In genomic region chr18:46917108-46917807, GRCh38 we compare ENCODE assay signal across 1 cellular context.
TF ChIP-seq lines count a peak whose summit lies in the region.

KATNAL2 (plus strand) TSS chr18:46917602; CDS start chr18:46946873, 29,271 bp downstream.
PIAS2 (minus strand) TSS chr18:46917507; CDS start chr18:46917345, 162 bp downstream.

TF ChIP-seq in K562, 482 proteins besides CTCF, POLR2A, EP300 and RAD21 (continued from another document and continues in another):
- TF ChIP-seq ZNF592 (IDR thresholded peaks at IDR 0.05) (no peak), SMAD4 (CRISPR knock-in tag; conservative IDR thresholded peaks at IDR 0.05) (peak; percentile 81; the same call in 1 of the 2 replicates), THAP12 (CRISPR knock-in tag; IDR thresholded peaks at IDR 0.05) (0 out of 2 replicates have a peak, but pooled peaks have one; percentile 15), SIN3B (IDR thresholded peaks at IDR 0.05; ENCODE audit: low read depth) (0 out of 2 replicates have a peak, but pooled peaks have one; percentile 31), TAF15 (IDR thresholded peaks at IDR 0.05; ENCODE audit: low read depth, low read length) (no peak), ZBTB7A (IDR thresholded peaks at IDR 0.05; ENCODE audit: borderline replicate concordance, control insufficient read depth, low read depth, low read length) (peak; percentile 85; the same call in 1 of the 2 replicates), KAT7 (CRISPR knock-in tag; IDR thresholded peaks at IDR 0.05; ENCODE audit: borderline replicate concordance) (0 out of 2 replicates have a peak, but pooled peaks have one; percentile 32), POLR2AphosphoS5 (IDR thresholded peaks at IDR 0.05; ENCODE audit: control insufficient read depth, insufficient read depth, low read depth, low read length) (peak; percentile 46; the same call in 1 of the 2 replicates), NFXL1 (CRISPR knock-in tag; IDR thresholded peaks at IDR 0.05) (no peak), SAFB (IDR thresholded peaks at IDR 0.05; ENCODE audit: borderline replicate concordance, low read depth, low read length) (0 out of 2 replicates have a peak, but pooled peaks have one; percentile 20), CTBP1 (IDR thresholded peaks at IDR 0.05; ENCODE audit: borderline replicate concordance) (peak; percentile 55), BRF1 (IDR thresholded peaks at IDR 0.05; ENCODE audit: borderline replicate concordance, extremely low read depth, insufficient read length) (no peak), ZNF583 (CRISPR knock-in tag; IDR thresholded peaks at IDR 0.05) (no peak), YY1 (IDR thresholded peaks at IDR 0.05; ENCODE audit: borderline replicate concordance in 1 of 3, control insufficient read depth in 1 of 3, extremely low read depth in 1 of 3, insufficient read depth in 3 of 3, insufficient read length in 1 of 3, insufficient replicate concordance in 2 of 3, low read depth in 1 of 3, low read length in 2 of 3) (peak; percentile 23 to 77 (median 73)), FIP1L1 (IDR thresholded peaks at IDR 0.05; ENCODE audit: low read depth, low read length, poor library complexity, severe bottlenecking) (peak; percentile 20), UBTF (IDR thresholded peaks at IDR 0.05; ENCODE audit: borderline replicate concordance in 1 of 2, low read depth in 2 of 2, low read length in 2 of 2) (0 out of 4 replicates have a peak, but pooled peaks of 1 of the 2 experiments have one; percentile 21), LARP7 (IDR thresholded peaks at IDR 0.05) (no peak), POLR2H (tag; IDR thresholded peaks at IDR 0.05; ENCODE audit: low read depth) (peak; percentile 59), PATZ1 (CRISPR knock-in tag; IDR thresholded peaks at IDR 0.05; ENCODE audit: borderline replicate concordance) (no peak), ZFP91 (CRISPR knock-in tag; IDR thresholded peaks at IDR 0.05) (no peak), SMAD3 (CRISPR knock-in tag; conservative IDR thresholded peaks at IDR 0.05) (no peak), ZFP1 (CRISPR knock-in tag; IDR thresholded peaks at IDR 0.05) (no peak), ZBTB43 (CRISPR knock-in tag; IDR thresholded peaks at IDR 0.05) (no peak), DDX20 (tag; IDR thresholded peaks at IDR 0.05; ENCODE audit: low read depth) (no peak), TEAD2 (tag; IDR thresholded peaks at IDR 0.05) (no peak), RBFOX2 (IDR thresholded peaks at IDR 0.05; ENCODE audit: low read depth, low read length) (peak; percentile 89), TAF9B (IDR thresholded peaks at IDR 0.05; ENCODE audit: partially characterized antibody) (peak; percentile 1), SMARCA5 (IDR thresholded peaks at IDR 0.05) (no peak), EP400 (IDR thresholded peaks at IDR 0.05) (no peak), ZFX (CRISPR knock-in tag; IDR thresholded peaks at IDR 0.05) (peak; percentile 63; the same call in 1 of the 2 replicates), CBX1 (IDR thresholded peaks at IDR 0.05; ENCODE audit: low read depth) (peak; percentile 44; the same call in 1 of the 2 replicates), USF1 (CRISPR knock-in tag; IDR thresholded peaks at IDR 0.05) (peak; percentile 57), RBBP5 (IDR thresholded peaks at IDR 0.05; ENCODE audit: borderline replicate concordance, insufficient read depth, low read length, poor library complexity, severe bottlenecking) (peak; percentile 79), TFAP4 (CRISPR knock-in tag; IDR thresholded peaks at IDR 0.05; ENCODE audit: borderline replicate concordance) (0 out of 2 replicates have a peak, but pooled peaks have one; percentile 17), TBP (optimal IDR thresholded peaks at IDR 0.05; ENCODE audit: low read depth, low read length) (peak; percentile 61), ZNF431 (CRISPR knock-in tag; IDR thresholded peaks at IDR 0.05) (no peak), NCOA6 (IDR thresholded peaks at IDR 0.05) (no peak), ILF3 (IDR thresholded peaks at IDR 0.05; ENCODE audit: borderline replicate concordance) (peak; percentile 44; the same call in 1 of the 2 replicates), ZNF3 (CRISPR knock-in tag; IDR thresholded peaks at IDR 0.05) (no peak), ATF4 (CRISPR knock-in tag; IDR thresholded peaks at IDR 0.05) (no peak), GMEB1 (CRISPR knock-in tag; IDR thresholded peaks at IDR 0.05) (peak; percentile 49; the same call in 1 of the 2 replicates), MEIS2 (IDR thresholded peaks at IDR 0.05; ENCODE audit: partially characterized antibody) (no peak), L3MBTL2 (IDR thresholded peaks at IDR 0.05) (peak; percentile 45), FOXM1 (IDR thresholded peaks at IDR 0.05; ENCODE audit: low read depth) (no peak), FOXM1 (CRISPR knock-in tag; IDR thresholded peaks at IDR 0.05; ENCODE audit: low read depth) (no peak)
